Comparison of ENCODE assay signal across 8 cellular contexts in the genomic region with DNA sequence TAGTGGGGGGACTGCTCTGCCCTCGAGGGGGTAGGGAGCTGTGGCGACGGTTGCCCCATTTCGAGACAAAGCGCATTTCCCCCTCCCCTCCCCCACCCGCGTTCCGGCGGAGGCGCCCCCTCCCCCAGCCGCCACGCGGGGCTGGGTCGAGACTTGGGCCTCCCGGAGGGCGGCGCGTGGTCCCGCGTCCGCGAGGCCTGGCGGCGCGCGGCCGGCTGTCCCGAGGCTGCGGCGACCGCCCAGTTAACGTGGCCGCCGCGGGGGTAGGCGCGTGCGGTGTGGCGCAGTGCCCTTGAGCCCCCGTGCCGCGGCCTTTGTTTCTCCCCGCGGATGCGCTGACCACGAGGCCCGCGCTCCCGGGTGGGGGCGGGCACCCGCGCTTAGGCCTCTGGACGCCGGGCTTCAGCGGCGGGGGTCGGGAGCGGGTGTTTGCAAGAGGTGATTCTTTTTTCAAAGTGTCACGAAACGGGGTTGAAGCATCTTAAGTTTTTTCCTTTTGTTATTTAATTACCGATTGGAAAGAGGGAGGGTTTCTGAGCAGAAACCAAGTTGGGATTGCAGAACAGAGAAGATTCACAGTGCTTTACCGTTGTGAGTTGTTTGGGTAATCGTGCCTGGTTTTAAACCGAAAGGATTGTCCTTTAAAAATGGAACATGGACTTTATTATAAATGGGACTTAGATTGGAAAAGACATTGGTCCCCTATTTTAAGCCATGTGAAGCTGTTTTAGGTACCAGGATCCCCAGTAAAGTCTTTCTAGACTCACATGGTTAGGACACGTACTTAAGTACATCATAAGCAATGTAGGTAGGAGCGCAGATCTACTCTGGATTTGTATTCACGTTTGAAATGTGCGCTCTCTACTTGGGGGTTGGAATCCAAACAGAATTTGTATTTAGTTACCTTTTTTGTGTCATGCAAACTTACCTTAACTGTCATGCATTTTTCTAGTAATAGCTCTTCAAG. TPM values are rescaled to one million over a fixed set of nuclear protein-coding genes. Genes with fewer than 3 reads are reported as not detected.
DNase-seq lines count a peak whose midpoint lies in the region; ATAC-seq and TF ChIP-seq lines count a peak whose summit lies in the region.

No MANE protein-coding gene starts in this region.

- WGBS in lung, 2 donors: 0 to 1% methylated on average over 60 to 68 of the region's 68 CpGs

- H3K4me1 ChIP-seq in A673 (ENCODE audit: insufficient read depth, low read length, poor library complexity, severe bottlenecking) (peaks cover 24% of the 10 kb centered on the region), duodenal mucosa (ENCODE audit: control insufficient read depth in 1 of 2, insufficient read depth in 2 of 2, low read length in 2 of 2) (peaks cover 17 to 21% of the 10 kb centered on the region in 2 donors), lung (ENCODE audit: control insufficient read depth in 2 of 2, insufficient read depth in 2 of 2, low read length in 2 of 2) (peaks cover 1 to 4% of the 10 kb centered on the region in 2 donors)

- DNase-seq in A673 (ENCODE audit: low spot score) (no peak), LNCaP clone FGC (ENCODE audit: low read depth) (no peak), lung (ENCODE audit: low spot score) (no peak), epidermal melanocyte (ENCODE audit: insufficient read length, low spot score) (no peak)
- DNase-seq in activated CD4-positive, alpha-beta T cell treated with anti-CD3 and anti-CD28 coated beads for 48 hours: peak; percentile 68
- peak; percentile 46 to 49 for DNase-seq in stimulated activated CD4-positive, alpha-beta T cell treated with anti-CD3 and anti-CD28 coated beads, Interleukin-4, amount 100 ng/mL, for 48 hours (ENCODE audit: low read depth in 2 of 2)

- H3K27me3 ChIP-seq in A673 (replicated peaks; ENCODE audit: insufficient read depth, low read depth, low read length, poor library complexity): no peaks in the 10 kb centered on the region
- no peaks in the 10 kb centered on the region for H3K27me3 ChIP-seq in duodenal mucosa (ENCODE audit: control insufficient read depth in 1 of 2, insufficient read depth in 2 of 2, low read length in 2 of 2)
- no peaks in the 10 kb centered on the region for H3K27me3 ChIP-seq in lung (ENCODE audit: control insufficient read depth, insufficient read depth)

- ATAC-seq in GM19025 (IDR thresholded peaks at IDR 0.05; ENCODE audit: low read depth, unreplicated experiment) (peak; percentile 3), lung (ENCODE audit: insufficient read depth, low FRiP score) (peak; percentile 6)

- CTCF ChIA-PET in A673 (lab: Charles Lee): interaction anchor here (0.6 kb wide), 1 partner anchor 53 kb away, joined by 5 read pairs; no protein-coding TSS in a partner anchor

- BruUV-seq in A673 (replicated peaks; lab: Mats Ljungman, UMichigan): no TSS peak

- no peak for TF ChIP-seq CTCF in A673 (conservative IDR thresholded peaks at IDR 0.05; ENCODE audit: low read depth, low read length)
- TF ChIP-seq CTCF in LNCaP clone FGC (IDR thresholded peaks at IDR 0.05; ENCODE audit: control insufficient read depth, extremely low read depth, insufficient read depth): no peak
- TF ChIP-seq CTCF in lung (IDR thresholded peaks at IDR 0.05; ENCODE audit: control extremely low read depth, extremely low read depth): no peak

- peak overlapping the region; percentile 99 for H3K27ac ChIP-seq in A673 (ENCODE audit: low read depth, low read length, poor library complexity, severe bottlenecking)
- peak overlapping the region; percentile 98 for H3K27ac ChIP-seq in duodenal mucosa (ENCODE audit: low read depth, low read length)
- peak overlapping the region; percentile 98 to 99 for H3K27ac ChIP-seq in lung (ENCODE audit: low read depth in 1 of 2, low read length in 1 of 2)

- H3K9me3 ChIP-seq in A673 (ENCODE audit: low read depth, low read length, poor library complexity, severe bottlenecking) (no peaks in the 10 kb centered on the region), duodenal mucosa (ENCODE audit: control insufficient read depth in 1 of 2, low read length in 2 of 2) (peaks cover 0 to 2% of the 10 kb centered on the region in 2 donors), lung (ENCODE audit: control insufficient read depth in 2 of 2, insufficient read depth in 1 of 2, low read length in 1 of 2) (no peaks in the 10 kb centered on the region)

- intact Hi-C loops in A673 (cut with micrococcal nuclease; ENCODE audit: unreplicated experiment): loop anchor here (5.0 kb wide), 1 partner anchor 260 kb away; no protein-coding TSS in a partner anchor

- H3K4me3 ChIP-seq in A673 (ENCODE audit: low read depth, low read length, poor library complexity, severe bottlenecking): peak overlapping the region; percentile 91
- peak overlapping the region; percentile 100 for H3K4me3 ChIP-seq in LNCaP clone FGC (ENCODE audit: low read depth, low read length)
- peak overlapping the region; percentile 62 to 95 for H3K4me3 ChIP-seq in duodenal mucosa (ENCODE audit: low read depth in 1 of 2, low read length in 2 of 2)
- H3K4me3 ChIP-seq in lung: peak overlapping the region; percentile 91

- H3K9ac ChIP-seq in duodenal mucosa (ENCODE audit: low read depth in 1 of 2, low read length in 2 of 2): peak overlapping the region; percentile 92 to 100

- H3K36me3 ChIP-seq in A673 (ENCODE audit: insufficient read depth, low read length, poor library complexity, severe bottlenecking) (peaks cover 55% of the 10 kb centered on the region), duodenal mucosa (ENCODE audit: control insufficient read depth in 1 of 2, insufficient read depth in 2 of 2, low read length in 2 of 2) (peaks cover 9 to 13% of the 10 kb centered on the region in 2 donors), lung (ENCODE audit: control insufficient read depth in 2 of 2, insufficient read depth in 2 of 2, low read length in 2 of 2) (peaks cover 2 to 5% of the 10 kb centered on the region in 2 donors)

- POLR2A ChIA-PET in A673 (lab: Charles Lee; ENCODE audit: low non-redundant PET): interaction anchor here (0.6 kb wide), 1 partner anchor 113 kb away, joined by 4 read pairs; no protein-coding TSS in a partner anchor

RNA-seq across cellular contexts. Expression of gene CBX3, which starts 0.8 kb away (rescaled TPM):
- total RNA-seq in A673 (2021): 228 TPM in 2 replicates
- 100 to 1,000 TPM in 1 of 2 donors, 10 to 100 TPM in 1; 77.7 to 136 TPM for total RNA-seq in lung
- 10 to 100 TPM; 94.4 to 95.4 TPM for polyA plus RNA-seq in lung

RNA-seq across cellular contexts. Expression of gene HNRNPA2B1, which starts 1.8 kb away (rescaled TPM):
- total RNA-seq in A673 (2021): 1,150 and 1,229 TPM in 2 replicates
- 100 to 1,000 TPM; 363 to 424 TPM for total RNA-seq in lung
- polyA plus RNA-seq in lung: 100 to 1,000 TPM; 540 to 572 TPM

RNA-seq across cellular contexts. Expression of gene NFE2L3, which starts 50.3 kb away (rescaled TPM):
- 8.5 and 8.6 TPM in 2 replicates for total RNA-seq in A673 (2021)
- total RNA-seq in lung: 1 to 10 TPM; 4.9 to 6.5 TPM
- 1 to 10 TPM; 3.6 to 5.3 TPM for polyA plus RNA-seq in lung

Comparison
In these comparisons a context has a peak if more than half of its experiments do, and no peak if none do; other contexts are left out.
1. DNase-seq: peak in activated CD4-positive, alpha-beta T cell treated with anti-CD3 and anti-CD28 coated beads for 48 hours (single experiment) and stimulated activated CD4-positive, alpha-beta T cell treated with anti-CD3 and anti-CD28 coated beads, Interleukin-4, amount 100 ng/mL, for 48 hours (2 of 2); none in A673 (single experiment), LNCaP clone FGC (single experiment), lung (single experiment) and epidermal melanocyte (single experiment).
2. Peak in every context shown above with its lines, with median percentiles within 50 percentile points of each other: H3K27ac ChIP-seq and H3K4me3 ChIP-seq.